38 cellular contexts compared by ENCODE assay signal in the genomic region with DNA sequence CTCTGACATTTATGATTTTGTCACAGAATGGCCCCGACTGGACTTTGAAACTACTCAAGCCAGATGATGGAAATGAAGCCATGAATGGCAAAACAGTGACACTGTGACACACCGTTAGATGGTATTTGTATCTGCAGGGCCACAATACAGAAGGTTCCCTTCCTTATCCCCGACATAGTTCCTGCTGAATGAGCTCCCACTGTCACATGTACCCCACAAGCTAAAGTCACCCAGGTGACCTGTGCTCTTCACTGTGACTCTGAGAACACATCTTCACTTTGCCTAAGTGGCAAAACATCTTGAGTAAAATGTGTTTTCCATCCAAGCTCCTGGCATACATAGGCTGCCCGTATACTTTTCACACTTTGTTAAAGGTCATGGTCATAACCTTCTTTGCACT.
"Had no signal": no experiment of that assay in that cellular context is flagged by ENCODE, and none has a peak within 500 bp of the region (broad histone marks: within the 10 kb centered on the region; RNA-seq: fewer than 3 reads in every experiment).

No MANE protein-coding gene starts in this region.

- H3K4me3 ChIP-seq: adrenal gland, ascending aorta, body of pancreas, breast epithelium, cardiac muscle cell had no signal

- H3K4me1 Mint-ChIP-seq: activated naive CD4-positive, alpha-beta T cell treated with anti-CD3 and anti-CD28 coated beads, Interleukin-2, amount 10 ng/mL, durations not matched to agents 7 days and 5 days; activated naive CD4-positive, alpha-beta T cell treated with anti-CD3 and anti-CD28 coated beads, Interleukin-2, amount 50 U/mL, for 24 hours; activated naive CD8-positive, alpha-beta T cell treated with anti-CD3 and anti-CD28 coated beads for 36 hours; activated naive CD8-positive, alpha-beta T cell treated with anti-CD3 and anti-CD28 coated beads, Interleukin-2, amount 10 ng/mL, durations not matched to agents 7 days and 5 days; activated naive CD8-positive, alpha-beta T cell treated with anti-CD3 and anti-CD28 coated beads, Interleukin-2, amount 50 U/mL, for 24 hours; activated T-helper 17 cell treated with anti-CD3 and anti-CD28 coated beads, Interleukin-2, amount 50 U/mL, for 72 hours; brain; central memory CD8-positive, alpha-beta T cell had no signal

- H3K4me1 ChIP-seq: adrenal gland, ascending aorta, body of pancreas, breast epithelium had no signal

- H3K4me3 Mint-ChIP-seq: activated naive CD4-positive, alpha-beta T cell treated with anti-CD3 and anti-CD28 coated beads for 36 hours; activated naive CD4-positive, alpha-beta T cell treated with anti-CD3 and anti-CD28 coated beads, Interleukin-2, amount 10 ng/mL, durations not matched to agents 7 days and 5 days; activated naive CD4-positive, alpha-beta T cell treated with anti-CD3 and anti-CD28 coated beads, Interleukin-2, amount 50 U/mL, for 24 hours; activated naive CD8-positive, alpha-beta T cell; activated naive CD8-positive, alpha-beta T cell treated with anti-CD3 and anti-CD28 coated beads for 36 hours; activated naive CD8-positive, alpha-beta T cell treated with anti-CD3 and anti-CD28 coated beads, Interleukin-2, amount 10 ng/mL, durations not matched to agents 7 days and 5 days; activated naive CD8-positive, alpha-beta T cell treated with anti-CD3 and anti-CD28 coated beads, Interleukin-2, amount 50 U/mL, for 24 hours; activated T-cell treated with anti-CD3 and anti-CD28 coated beads, Interleukin-2, amount 50 U/mL, for 24 hours; activated T-cell treated with anti-CD3 and anti-CD28 coated beads, Interleukin-2, amount 50 U/mL, for 4 hours; activated T-cell treated with anti-CD3 and anti-CD28 coated beads, Interleukin-2, amount 50 U/mL, for 72 hours; activated T-helper 1 cell treated with anti-CD3 and anti-CD28 coated beads, Interleukin-12 subunit alpha, Interleukin-12 subunit beta, Interleukin-2, Interleukin-4 antibody, amounts not matched to agents 30 ng/mL and 10 ng/mL and 1 ng/mL, durations not matched to agents 14 hours and 24 hours and 36 hours; activated T-helper 17 cell treated with anti-CD3 and anti-CD28 coated beads, Interleukin-2, amount 50 U/mL, for 72 hours; brain; central memory CD8-positive, alpha-beta T cell had no signal

- H3K27me3 Mint-ChIP-seq: activated naive CD4-positive, alpha-beta T cell treated with anti-CD3 and anti-CD28 coated beads, Interleukin-2, amount 10 ng/mL, durations not matched to agents 7 days and 5 days; activated naive CD4-positive, alpha-beta T cell treated with anti-CD3 and anti-CD28 coated beads, Interleukin-2, amount 50 U/mL, for 24 hours; activated naive CD8-positive, alpha-beta T cell treated with anti-CD3 and anti-CD28 coated beads, Interleukin-2, amount 10 ng/mL, durations not matched to agents 7 days and 5 days; activated naive CD8-positive, alpha-beta T cell treated with anti-CD3 and anti-CD28 coated beads, Interleukin-2, amount 50 U/mL, for 24 hours had no signal

- H3K9me3 Mint-ChIP-seq: activated naive CD4-positive, alpha-beta T cell treated with anti-CD3 and anti-CD28 coated beads for 36 hours; activated naive CD4-positive, alpha-beta T cell treated with anti-CD3 and anti-CD28 coated beads, Interleukin-2, amount 10 ng/mL, durations not matched to agents 7 days and 5 days; activated naive CD4-positive, alpha-beta T cell treated with anti-CD3 and anti-CD28 coated beads, Interleukin-2, amount 50 U/mL, for 24 hours; activated naive CD4-positive, alpha-beta T cell treated with anti-CD3 and anti-CD28 coated beads, Interleukin-2, amount 50 U/mL, for 72 hours; activated naive CD8-positive, alpha-beta T cell treated with anti-CD3 and anti-CD28 coated beads for 36 hours; activated naive CD8-positive, alpha-beta T cell treated with anti-CD3 and anti-CD28 coated beads, Interleukin-2, amount 10 ng/mL, durations not matched to agents 7 days and 5 days; activated naive CD8-positive, alpha-beta T cell treated with anti-CD3 and anti-CD28 coated beads, Interleukin-2, amount 50 U/mL, for 24 hours; activated T-cell treated with anti-CD3 and anti-CD28 coated beads, Interleukin-2, amount 50 U/mL, for 24 hours; activated T-cell treated with anti-CD3 and anti-CD28 coated beads, Interleukin-2, amount 50 U/mL, for 4 hours; activated T-cell treated with anti-CD3 and anti-CD28 coated beads, Interleukin-2, amount 50 U/mL, for 72 hours; activated T-helper 1 cell treated with anti-CD3 and anti-CD28 coated beads, Interleukin-12 subunit alpha, Interleukin-12 subunit beta, Interleukin-2, Interleukin-4 antibody, amounts not matched to agents 30 ng/mL and 10 ng/mL and 1 ng/mL, durations not matched to agents 14 hours and 24 hours and 36 hours; activated T-helper 17 cell treated with anti-CD3 and anti-CD28 coated beads, Interleukin-2, amount 50 U/mL, for 72 hours; activated T-helper 2 cell treated with anti-CD3 and anti-CD28 coated beads, Interferon-gamma antibody, Interleukin-2, Interleukin-4, amounts not matched to agents 10 μg/mL and 5 μg/mL and 100 μg/mL, durations not matched to agents 14 hours and 24 hours and 36 hours; central memory CD8-positive, alpha-beta T cell had no signal

- H3K27me3 ChIP-seq: adrenal gland, ascending aorta, body of pancreas, brain microvascular endothelial cell, breast epithelium, cardiac muscle cell had no signal

- DNase-seq: activated effector memory CD4-positive, alpha-beta T cell treated with anti-CD3 and anti-CD28 coated beads, Interleukin-2, amount 50 U/mL, for 16 hours; activated effector memory CD4-positive, alpha-beta T cell treated with Interleukin-2 at 50 U/mL for 16 hours; activated gamma-delta T cell; activated gamma-delta T cell treated with Interleukin-2 at 50 U/mL for 16 hours; activated naive CD4-positive, alpha-beta T cell; activated naive CD4-positive, alpha-beta T cell treated with anti-CD3 and anti-CD28 coated beads for 36 hours; activated naive CD4-positive, alpha-beta T cell treated with anti-CD3 and anti-CD28 coated beads, Interleukin-2, amount 10 ng/mL, durations not matched to agents 7 days and 5 days; activated naive CD4-positive, alpha-beta T cell treated with anti-CD3 and anti-CD28 coated beads, Interleukin-2, amount 50 U/mL, for 16 hours; activated naive CD4-positive, alpha-beta T cell treated with Interleukin-2 at 50 U/mL for 16 hours; activated naive CD8-positive, alpha-beta T cell treated with anti-CD3 and anti-CD28 coated beads for 36 hours; activated naive CD8-positive, alpha-beta T cell treated with anti-CD3 and anti-CD28 coated beads, Interleukin-2, amount 10 ng/mL, durations not matched to agents 7 days and 5 days; activated naive CD8-positive, alpha-beta T cell treated with anti-CD3 and anti-CD28 coated beads, Interleukin-2, amount 50 U/mL, for 24 hours; activated T-cell treated with anti-CD3 and anti-CD28 coated beads, Interleukin-2, amount 50 U/mL, for 1 hour; activated T-cell treated with anti-CD3 and anti-CD28 coated beads, Interleukin-2, amount 50 U/mL, for 24 hours; activated T-cell treated with anti-CD3 and anti-CD28 coated beads, Interleukin-2, amount 50 U/mL, for 4 hours; activated T-cell treated with anti-CD3 and anti-CD28 coated beads, Interleukin-2, amount 50 U/mL, for 48 hours; activated T-cell treated with anti-CD3 and anti-CD28 coated beads, Interleukin-2, amount 50 U/mL, for 72 hours; adrenal gland; amniotic stem cell; amygdala; anterior cingulate cortex; aorta; body of pancreas; brain microvascular endothelial cell; caudate nucleus; central memory CD4-positive, alpha-beta T cell; cerebellar nuclear complex had no signal

- H3K36me3 ChIP-seq: adrenal gland, ascending aorta, brain microvascular endothelial cell, breast epithelium, cardiac muscle cell had no signal

- H3K27ac ChIP-seq: adrenal gland, ascending aorta, body of pancreas, brain microvascular endothelial cell, breast epithelium, cardiac muscle cell had no signal

- H3K27ac Mint-ChIP-seq: activated naive CD4-positive, alpha-beta T cell treated with anti-CD3 and anti-CD28 coated beads for 36 hours; activated naive CD4-positive, alpha-beta T cell treated with anti-CD3 and anti-CD28 coated beads, Interleukin-2, amount 10 ng/mL, durations not matched to agents 7 days and 5 days; activated naive CD4-positive, alpha-beta T cell treated with anti-CD3 and anti-CD28 coated beads, Interleukin-2, amount 50 U/mL, for 24 hours; activated naive CD4-positive, alpha-beta T cell treated with anti-CD3 and anti-CD28 coated beads, Interleukin-2, amount 50 U/mL, for 72 hours; activated naive CD8-positive, alpha-beta T cell; activated naive CD8-positive, alpha-beta T cell treated with anti-CD3 and anti-CD28 coated beads for 36 hours; activated naive CD8-positive, alpha-beta T cell treated with anti-CD3 and anti-CD28 coated beads, Interleukin-2, amount 10 ng/mL, durations not matched to agents 7 days and 5 days; activated naive CD8-positive, alpha-beta T cell treated with anti-CD3 and anti-CD28 coated beads, Interleukin-2, amount 50 U/mL, for 24 hours; activated T-cell treated with anti-CD3 and anti-CD28 coated beads, Interleukin-2, amount 50 U/mL, for 24 hours; activated T-cell treated with anti-CD3 and anti-CD28 coated beads, Interleukin-2, amount 50 U/mL, for 72 hours; activated T-helper 1 cell treated with anti-CD3 and anti-CD28 coated beads, Interleukin-12 subunit alpha, Interleukin-12 subunit beta, Interleukin-2, Interleukin-4 antibody, amounts not matched to agents 30 ng/mL and 10 ng/mL and 1 ng/mL, durations not matched to agents 14 hours and 24 hours and 36 hours; activated T-helper 17 cell treated with anti-CD3 and anti-CD28 coated beads, Interleukin-2, amount 50 U/mL, for 72 hours; activated T-helper 2 cell treated with anti-CD3 and anti-CD28 coated beads, Interferon-gamma antibody, Interleukin-2, Interleukin-4, amounts not matched to agents 10 μg/mL and 5 μg/mL and 100 μg/mL, durations not matched to agents 14 hours and 24 hours and 36 hours; brain had no signal

- H3K9me3 ChIP-seq: adrenal gland, ascending aorta, body of pancreas, breast epithelium had no signal

- H3K36me3 Mint-ChIP-seq: activated naive CD4-positive, alpha-beta T cell treated with anti-CD3 and anti-CD28 coated beads, Interleukin-2, amount 10 ng/mL, durations not matched to agents 7 days and 5 days; activated naive CD4-positive, alpha-beta T cell treated with anti-CD3 and anti-CD28 coated beads, Interleukin-2, amount 50 U/mL, for 24 hours; activated naive CD4-positive, alpha-beta T cell treated with anti-CD3 and anti-CD28 coated beads, Interleukin-2, amount 50 U/mL, for 72 hours; activated naive CD8-positive, alpha-beta T cell; activated naive CD8-positive, alpha-beta T cell treated with anti-CD3 and anti-CD28 coated beads for 36 hours; activated naive CD8-positive, alpha-beta T cell treated with anti-CD3 and anti-CD28 coated beads, Interleukin-2, amount 10 ng/mL, durations not matched to agents 7 days and 5 days; brain had no signal
